ENCODE assay signal across 8 cellular contexts in the genomic region with DNA sequence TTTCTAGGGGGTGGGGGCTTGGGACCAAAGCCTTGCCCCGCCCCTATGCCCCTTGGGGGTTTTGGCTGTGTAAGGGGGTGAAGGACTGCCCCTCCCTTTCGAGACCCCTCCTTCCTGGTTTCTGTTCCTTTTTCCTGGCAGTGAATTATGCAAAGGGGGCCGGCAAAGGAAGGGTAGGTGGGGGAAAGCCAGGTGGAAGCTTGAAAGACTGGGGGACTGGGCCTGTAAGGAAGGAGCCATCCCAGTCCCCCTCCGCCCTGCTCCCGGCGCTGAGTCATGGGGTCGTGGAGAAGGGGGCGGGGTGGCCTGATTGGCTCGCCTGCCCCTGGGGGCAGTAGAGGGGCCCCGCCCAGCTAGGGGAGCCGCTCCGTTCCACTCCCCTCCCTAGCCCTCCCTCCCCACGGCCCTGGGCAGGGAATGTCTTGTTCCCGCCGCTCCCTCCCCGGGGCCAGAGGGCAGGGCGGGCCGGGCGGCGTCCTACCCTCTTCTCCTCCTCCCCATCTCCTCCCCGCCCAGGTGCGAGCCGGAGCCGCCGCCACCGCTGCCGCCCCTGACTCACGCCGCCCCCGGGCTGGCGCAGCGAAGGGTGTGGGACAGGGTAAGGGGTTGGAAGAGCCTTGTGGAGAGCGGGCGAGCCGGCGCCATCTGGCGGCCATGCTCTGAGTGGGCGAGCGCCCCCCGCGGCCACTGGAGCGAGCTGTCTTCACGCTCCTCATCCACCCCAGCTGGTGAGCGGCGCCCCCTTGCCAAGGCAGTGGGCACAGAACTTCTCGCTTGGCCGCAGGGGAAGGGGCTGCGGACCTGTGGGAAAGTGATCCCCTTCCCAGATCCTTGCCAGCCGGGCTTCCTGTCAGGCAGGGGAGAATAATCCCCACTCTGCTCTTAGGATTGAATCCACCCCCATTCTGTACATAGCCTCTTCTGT. TPM values are rescaled to one million over a fixed set of nuclear protein-coding genes. Genes with fewer than 3 reads are reported as not detected.
DNase-seq lines count a peak whose midpoint lies in the region; ATAC-seq, FAIRE-seq and TF ChIP-seq lines count a peak whose summit lies in the region.

No MANE protein-coding gene starts in this region.

- POLR2A ChIA-PET in H1 (lab: Charles Lee; ENCODE audit: partially characterized antibody), result interaction anchor here (0.6 to 14.8 kb wide), 15 partner anchors 12 to 180 kb away, joined by 3 to 128 read pairs (median 5); a partner anchor contains a TSS

- H3K27me3 Mint-ChIP-seq in activated CD8-positive, alpha-beta memory T cell treated with anti-CD3 and anti-CD28 coated beads, Interleukin-2, amount 10 ng/mL, durations not matched to agents 7 days and 5 days, result no peaks in the 10 kb centered on the region

- no peak overlapping the region for H3K23ac ChIP-seq in H1 (ENCODE audit: insufficient read length)

- H3K4me3 Mint-ChIP-seq in activated CD8-positive, alpha-beta memory T cell treated with anti-CD3 and anti-CD28 coated beads, Interleukin-2, amount 10 ng/mL, durations not matched to agents 7 days and 5 days, result peak overlapping the region; percentile 47

- CTCF ChIA-PET in activated CD8-positive, alpha-beta memory T cell treated with anti-CD3 and anti-CD28 coated beads, Interleukin-2, amount 10 ng/mL, durations not matched to agents 7 days and 5 days (lab: Charles Lee), result interaction anchor here (0.6 to 18.7 kb wide), 37 partner anchors 9 to 458 kb away, joined by 3 to 328 read pairs (median 6); a partner anchor contains a TSS
- CTCF ChIA-PET in H1 (lab: Charles Lee; ENCODE audit: partially characterized antibody), result interaction anchor here (0.6 to 18.6 kb wide), 25 partner anchors 8 to 210 kb away, joined by 3 to 354 read pairs (median 4); a partner anchor contains a TSS

- H3K56ac ChIP-seq in H1 (replicated peaks; ENCODE audit: insufficient read length, low read depth, low read length), result no peak overlapping the region

- no peaks in the 10 kb centered on the region for H3K23me2 ChIP-seq in H1 (ENCODE audit: low read depth, low read length)

- H3K4ac ChIP-seq in H1 (replicated peaks; ENCODE audit: insufficient read length, low read depth, low read length), result peak overlapping the region; percentile 58

- H2BK120ac ChIP-seq in H1 (replicated peaks; ENCODE audit: low read depth, low read length), result no peak overlapping the region

- H3K18ac ChIP-seq in H1 (ENCODE audit: extremely low read depth, low read length), result peak overlapping the region; percentile 83

- no peaks in the 10 kb centered on the region for H3K9me3 Mint-ChIP-seq in activated CD8-positive, alpha-beta memory T cell treated with anti-CD3 and anti-CD28 coated beads, Interleukin-2, amount 10 ng/mL, durations not matched to agents 7 days and 5 days (ENCODE audit: low read depth)

- 6% methylated on average over 18 of the region's 49 CpGs; no CpG with 5 or more reads in 1 of the 2 experiments for WGBS in H1 (ENCODE audit: extremely low coverage in 1 of 2, insufficient coverage in 1 of 2, insufficient read length in 1 of 2, insufficient replicate concordance in 2 of 2, low coverage in 1 of 2, low lambda C conversion rate in 2 of 2, missing lambda C conversion rate in 1 of 2), 2 experiments
- WGBS in mesodermal cell (ENCODE audit: insufficient coverage in 2 of 2), 2 experiments, result 0 to 3% methylated on average over 15 to 19 of the region's 49 CpGs

- peak overlapping the region; percentile 10 for H4K5ac ChIP-seq in H1 (ENCODE audit: insufficient read length, low read depth, low read length)

- no peaks in the 10 kb centered on the region for H4K20me1 ChIP-seq in H1 (replicated peaks in 1 of 2; ENCODE audit: control insufficient read depth in 1 of 2, insufficient read depth in 2 of 2, low read length in 2 of 2)

- H3K4me1 ChIP-seq in H1 (replicated peaks in 1 of 4; ENCODE audit: control insufficient read depth in 3 of 4, insufficient read depth in 4 of 4, low read length in 3 of 4) (peaks cover 8 to 23% (median 16%) of the 10 kb centered on the region in 4 experiments), mesodermal cell (ENCODE audit: control insufficient read depth, insufficient read depth, low read length, poor library complexity, severe bottlenecking) (peaks cover 18% of the 10 kb centered on the region)

- TF ChIP-seq EP300 in H1 (IDR thresholded peaks at IDR 0.05; ENCODE audit: borderline replicate concordance in 1 of 2, low read depth in 2 of 2, low read length in 2 of 2), result peak in 1 of 2 experiments; percentile 78; a peak in 2 of 3 replicates

- no peak for FAIRE-seq in H1 (lab: Jason Lieb, UNC)

- no peaks in the 10 kb centered on the region for H3K9me3 ChIP-seq in H1 (ENCODE audit: insufficient read depth in 2 of 2, low read depth in 1 of 2, low read length in 1 of 2)
- H3K9me3 ChIP-seq in mesodermal cell (ENCODE audit: control insufficient read depth, low read length), result no peaks in the 10 kb centered on the region

- peak overlapping the region in 2 of 4 experiments; percentile 38 to 41; a peak in 3 of 7 replicates for H3K9ac ChIP-seq in H1 (replicated peaks in 1 of 4; ENCODE audit: extremely low read depth in 1 of 4, low read depth in 3 of 4, low read length in 3 of 4)

- peak; percentile 69 to 70 for DNase-seq in AML-193 (lab: John Stamatoyannopoulos, UW)
- DNase-seq in GM19238 (ENCODE audit: insufficient read length, low spot score), result peak; percentile 87
- DNase-seq in NOMO-1 (lab: John Stamatoyannopoulos, UW; ENCODE audit: unreplicated experiment in 2 of 2), result peak; percentile 75 to 80
- DNase-seq in activated CD8-positive, alpha-beta memory T cell treated with anti-CD3 and anti-CD28 coated beads, Interleukin-2, amount 10 ng/mL, durations not matched to agents 7 days and 5 days, result peak; percentile 89
- peak; percentile 89 to 92 for DNase-seq in H1 (ENCODE audit: low read depth in 1 of 2, low spot score in 2 of 2)
- DNase-seq in stimulated activated CD8-positive, alpha-beta memory T cell treated with anti-CD3 and anti-CD28 coated beads, Interleukin-15, amount 100 ng/mL, for 1 hour (ENCODE audit: low read depth), result peak; percentile 80

- H3K4me3 ChIP-seq in H1 (ENCODE audit: extremely low read depth in 1 of 4, insufficient read depth in 2 of 4, low read depth in 3 of 4, low read length in 4 of 4) (peak overlapping the region; percentile 21 to 60 (median 39); a peak in 7 of 8 replicates), mesodermal cell (ENCODE audit: extremely low read depth, insufficient read depth, low read length, poor library complexity, severe bottlenecking) (peak overlapping the region; percentile 26)

- peak; percentile 63 for ATAC-seq in HG03520 (IDR thresholded peaks at IDR 0.05; ENCODE audit: unreplicated experiment)
- peak; percentile 99 for ATAC-seq in activated CD8-positive, alpha-beta memory T cell treated with anti-CD3 and anti-CD28 coated beads, Interleukin-2, amount 10 ng/mL, durations not matched to agents 7 days and 5 days

- H3K79me1 ChIP-seq in H1 (ENCODE audit: low read depth, low read length), result peaks cover 3% of the 10 kb centered on the region; the same call in 1 of the 2 replicates

- peak in 2 of 3 experiments; percentile 99 to 100; a peak in 3 of 4 replicates for TF ChIP-seq CTCF in H1 (IDR thresholded peaks at IDR 0.05; ENCODE audit: control extremely low read depth in 1 of 3, insufficient read depth in 1 of 3, low read depth in 1 of 3, low read length in 3 of 3)

- peaks cover 8% of the 10 kb centered on the region for H3K36me3 Mint-ChIP-seq in activated CD8-positive, alpha-beta memory T cell treated with anti-CD3 and anti-CD28 coated beads, Interleukin-2, amount 10 ng/mL, durations not matched to agents 7 days and 5 days

- 0 out of 2 replicates have a peak overlapping the region, but pooled peaks have one; percentile 80 for H2BK20ac ChIP-seq in H1 (ENCODE audit: low read length)

- peak overlapping the region; percentile 71; the same call in 1 of the 2 replicates for H3K27ac ChIP-seq in H1 (ENCODE audit: low read depth, low read length)
- H3K27ac ChIP-seq in mesodermal cell (ENCODE audit: low read depth, low read length, severe bottlenecking), result peak overlapping the region; percentile 81

- TF ChIP-seq RAD21 in H1 (IDR thresholded peaks at IDR 0.05 in 1 of 2, conservative IDR thresholded peaks at IDR 0.05 in 1 of 2; ENCODE audit: low read depth in 2 of 2, low read length in 2 of 2), result peak; percentile 65 to 72

- peak in 1 of 2 experiments; percentile 20; a peak in 1 of 3 replicates for TF ChIP-seq POLR2A in H1 (IDR thresholded peaks at IDR 0.05; ENCODE audit: control extremely low read depth in 1 of 2, low read depth in 2 of 2, low read length in 2 of 2)

- no peak overlapping the region for H2AK5ac ChIP-seq in H1 (ENCODE audit: low read depth, low read length)

- peaks cover 42% of the 10 kb centered on the region for H3K4me1 Mint-ChIP-seq in activated CD8-positive, alpha-beta memory T cell treated with anti-CD3 and anti-CD28 coated beads, Interleukin-2, amount 10 ng/mL, durations not matched to agents 7 days and 5 days

- peak overlapping the region; percentile 68 for H2BK12ac ChIP-seq in H1 (ENCODE audit: low read depth, low read length)

- no peak overlapping the region; the same call in 1 of the 2 replicates for H2BK15ac ChIP-seq in H1 (ENCODE audit: low read length)

- peak overlapping the region; percentile 45; the same call in 1 of the 2 replicates for H4K8ac ChIP-seq in H1 (ENCODE audit: extremely low read depth, insufficient read depth, low read length)

- H3K27me3 ChIP-seq in H1 (replicated peaks in 1 of 4; ENCODE audit: control insufficient read depth in 3 of 4, extremely low read depth in 1 of 4, insufficient read depth in 3 of 4, low read length in 3 of 4), result peaks cover 0 to 2% (median 0%) of the 10 kb centered on the region in 4 experiments; a peak in 1 of 7 replicates

- peak overlapping the region; percentile 44 for H3K27ac Mint-ChIP-seq in activated CD8-positive, alpha-beta memory T cell treated with anti-CD3 and anti-CD28 coated beads, Interleukin-2, amount 10 ng/mL, durations not matched to agents 7 days and 5 days

- H3K4me2 ChIP-seq in H1 (ENCODE audit: insufficient read depth in 1 of 2, low read depth in 2 of 2, low read length in 2 of 2), result peak overlapping the region; percentile 4 to 59; a peak in 3 of 4 replicates

- H3K14ac ChIP-seq in H1 (ENCODE audit: insufficient read length), result no peak overlapping the region

- peaks cover 0 to 29% (median 13%) of the 10 kb centered on the region in 4 experiments; a peak in 4 of 8 replicates for H3K36me3 ChIP-seq in H1 (ENCODE audit: control insufficient read depth in 2 of 4, insufficient read depth in 4 of 4, low read length in 3 of 4)
- peaks cover 31% of the 10 kb centered on the region for H3K36me3 ChIP-seq in mesodermal cell (ENCODE audit: control insufficient read depth, insufficient read depth, low read length)

- no peak overlapping the region for H4K91ac ChIP-seq in H1 (replicated peaks; ENCODE audit: insufficient read length, low read length)

- H2BK5ac ChIP-seq in H1 (ENCODE audit: low read depth, low read length), result peak overlapping the region; percentile 85; the same call in 1 of the 2 replicates

- no peak overlapping the region for H2AFZ ChIP-seq in H1 (ENCODE audit: low read length)

- peaks cover 0 to 9% of the 10 kb centered on the region in 2 experiments; a peak in 2 of 4 replicates for H3K79me2 ChIP-seq in H1 (ENCODE audit: control insufficient read depth in 1 of 2, insufficient read depth in 2 of 2, low read length in 2 of 2)

RNA-seq across cellular contexts. Expression of a gene that starts 14.7 kb away (rescaled TPM):
- total RNA-seq in activated CD8-positive, alpha-beta memory T cell treated with anti-CD3 and anti-CD28 coated beads, Interleukin-2, amount 10 ng/mL, durations not matched to agents 7 days and 5 days, result 10 to 100 TPM; 58.1 to 74.8 TPM
- total RNA-seq in H1 (2021; fragmentation: NEBNext Ultra II Directional; extraction: Animal tissue kit (Norgen Biotek cat#: 25700)), result 22.1 and 24.5 TPM in 2 replicates
- 36.9 and 38.3 TPM in 2 replicates for polyA plus RNA-seq in H1 (2011; rRNA removed)
- 28.7 TPM for polyA plus RNA-seq in H1 (2011; cell fraction: cytosol; rRNA removed)
- polyA plus RNA-seq in H1 (2011; cell fraction: nucleus; rRNA removed), result 38.2 TPM
- 11.5 to 24.0 TPM (median 20.2 TPM) in 4 replicates for polyA plus RNA-seq in H1 (2012, experiment 1 of 2)
- 15.2 TPM for polyA plus RNA-seq in H1 (2012, experiment 2 of 2)
- polyA plus RNA-seq in H1 (2013, experiment 1 of 2), result 8.9 TPM
- 9.4 TPM for polyA plus RNA-seq in H1 (2013, experiment 2 of 2)
- 16.1 and 19.4 TPM in 2 replicates for polyA minus RNA-seq in H1 (2011; rRNA and poly(A)+ RNA removed)
- polyA minus RNA-seq in H1 (2011; cell fraction: cytosol; rRNA and poly(A)+ RNA removed), result 22.2 TPM
- 19.9 TPM for polyA minus RNA-seq in H1 (2011; cell fraction: nucleus; rRNA and poly(A)+ RNA removed)
- 10.8 TPM for polyA plus RNA-seq in mesodermal cell (2013, experiment 1 of 2)
- 10.5 TPM for polyA plus RNA-seq in mesodermal cell (2013, experiment 2 of 2)

RNA-seq across cellular contexts. Expression of a gene that starts 16.3 kb away (rescaled TPM):
- under 1 TPM; 0.09 to 0.29 TPM for total RNA-seq in activated CD8-positive, alpha-beta memory T cell treated with anti-CD3 and anti-CD28 coated beads, Interleukin-2, amount 10 ng/mL, durations not matched to agents 7 days and 5 days
- 0.43 TPM in 1 of 2 replicates, not detected in the other for total RNA-seq in H1 (2021; fragmentation: NEBNext Ultra II Directional; extraction: Animal tissue kit (Norgen Biotek cat#: 25700))
- polyA plus RNA-seq in H1 (2011; rRNA removed), result 1.7 and 2.1 TPM in 2 replicates
- 1.9 TPM for polyA plus RNA-seq in H1 (2011; cell fraction: cytosol; rRNA removed)
- polyA plus RNA-seq in H1 (2011; cell fraction: nucleus; rRNA removed), result 10.2 TPM
- polyA plus RNA-seq in H1 (2012, experiment 1 of 2), result 0.26 to 1.0 TPM (median 0.74 TPM) in 4 replicates
- polyA plus RNA-seq in H1 (2012, experiment 2 of 2), result 0.13 TPM
- 0.53 TPM for polyA plus RNA-seq in H1 (2013, experiment 1 of 2)
- 0.26 TPM for polyA plus RNA-seq in H1 (2013, experiment 2 of 2)
- 0.07 and 1.6 TPM in 2 replicates for polyA minus RNA-seq in H1 (2011; rRNA and poly(A)+ RNA removed)
- polyA minus RNA-seq in H1 (2011; cell fraction: cytosol; rRNA and poly(A)+ RNA removed), result not detected
- polyA minus RNA-seq in H1 (2011; cell fraction: nucleus; rRNA and poly(A)+ RNA removed), result 0.30 TPM
- 0.85 TPM for polyA plus RNA-seq in mesodermal cell (2013, experiment 1 of 2)
- 1.1 TPM for polyA plus RNA-seq in mesodermal cell (2013, experiment 2 of 2)

RNA-seq across cellular contexts. Expression of a gene that starts 16.3 kb away (rescaled TPM):
- total RNA-seq in activated CD8-positive, alpha-beta memory T cell treated with anti-CD3 and anti-CD28 coated beads, Interleukin-2, amount 10 ng/mL, durations not matched to agents 7 days and 5 days, result not detected
- total RNA-seq in H1 (2021; fragmentation: NEBNext Ultra II Directional; extraction: Animal tissue kit (Norgen Biotek cat#: 25700)), result not detected in 2 replicates
- polyA plus RNA-seq in H1 (2011; rRNA removed), result 0.03 TPM in 1 of 2 replicates, not detected in the other
- not detected for polyA plus RNA-seq in H1 (2011; cell fraction: cytosol; rRNA removed)
- polyA plus RNA-seq in H1 (2011; cell fraction: nucleus; rRNA removed), result 0.24 TPM
- 0.08 TPM in 1 of 4 replicates, not detected in the others for polyA plus RNA-seq in H1 (2012, experiment 1 of 2)
- polyA plus RNA-seq in H1 (2012, experiment 2 of 2), result not detected
- 0.06 TPM for polyA plus RNA-seq in H1 (2013, experiment 1 of 2)
- polyA plus RNA-seq in H1 (2013, experiment 2 of 2), result not detected
- not detected in 2 replicates for polyA minus RNA-seq in H1 (2011; rRNA and poly(A)+ RNA removed)
- not detected for polyA minus RNA-seq in H1 (2011; cell fraction: cytosol; rRNA and poly(A)+ RNA removed)
- polyA minus RNA-seq in H1 (2011; cell fraction: nucleus; rRNA and poly(A)+ RNA removed), result not detected
- polyA plus RNA-seq in mesodermal cell (2013, experiment 1 of 2), result not detected
- polyA plus RNA-seq in mesodermal cell (2013, experiment 2 of 2), result not detected

RNA-seq across cellular contexts. Expression of a gene that starts 23.9 kb away (rescaled TPM):
- 1 to 10 TPM in 1 of 2 experiments, under 1 TPM in 1; 0.91 to 1.2 TPM for total RNA-seq in activated CD8-positive, alpha-beta memory T cell treated with anti-CD3 and anti-CD28 coated beads, Interleukin-2, amount 10 ng/mL, durations not matched to agents 7 days and 5 days
- total RNA-seq in H1 (2021; fragmentation: NEBNext Ultra II Directional; extraction: Animal tissue kit (Norgen Biotek cat#: 25700)), result 1.2 and 1.3 TPM in 2 replicates
- 1.1 TPM in 1 of 2 replicates, not detected in the other for polyA plus RNA-seq in H1 (2011; rRNA removed)
- 0.23 TPM for polyA plus RNA-seq in H1 (2011; cell fraction: cytosol; rRNA removed)
- polyA plus RNA-seq in H1 (2011; cell fraction: nucleus; rRNA removed), result 1.5 TPM
- 0.32 TPM in 1 of 4 replicates, not detected in the others for polyA plus RNA-seq in H1 (2012, experiment 1 of 2)
- not detected for polyA plus RNA-seq in H1 (2012, experiment 2 of 2)
- 0.61 TPM for polyA plus RNA-seq in H1 (2013, experiment 1 of 2)
- polyA plus RNA-seq in H1 (2013, experiment 2 of 2), result not detected
- polyA minus RNA-seq in H1 (2011; rRNA and poly(A)+ RNA removed), result 6.1 and 8.4 TPM in 2 replicates
- not detected for polyA minus RNA-seq in H1 (2011; cell fraction: cytosol; rRNA and poly(A)+ RNA removed)
- polyA minus RNA-seq in H1 (2011; cell fraction: nucleus; rRNA and poly(A)+ RNA removed), result 15.3 TPM
- not detected for polyA plus RNA-seq in mesodermal cell (2013, experiment 1 of 2)
- not detected for polyA plus RNA-seq in mesodermal cell (2013, experiment 2 of 2)

RNA-seq across cellular contexts. Expression of a gene that starts 33.8 kb away (rescaled TPM):
- total RNA-seq in activated CD8-positive, alpha-beta memory T cell treated with anti-CD3 and anti-CD28 coated beads, Interleukin-2, amount 10 ng/mL, durations not matched to agents 7 days and 5 days, result 10 to 100 TPM; 41.7 to 47.5 TPM
- 32.2 and 32.9 TPM in 2 replicates for total RNA-seq in H1 (2021; fragmentation: NEBNext Ultra II Directional; extraction: Animal tissue kit (Norgen Biotek cat#: 25700))
- polyA plus RNA-seq in H1 (2011; rRNA removed), result 37.6 and 51.2 TPM in 2 replicates
- polyA plus RNA-seq in H1 (2011; cell fraction: cytosol; rRNA removed), result 30.7 TPM
- polyA plus RNA-seq in H1 (2011; cell fraction: nucleus; rRNA removed), result 105 TPM
- polyA plus RNA-seq in H1 (2012, experiment 1 of 2), result 19.9 to 42.2 TPM (median 37.8 TPM) in 4 replicates
- 40.9 TPM for polyA plus RNA-seq in H1 (2012, experiment 2 of 2)
- polyA plus RNA-seq in H1 (2013, experiment 1 of 2), result 29.2 TPM
- 29.2 TPM for polyA plus RNA-seq in H1 (2013, experiment 2 of 2)
- polyA minus RNA-seq in H1 (2011; rRNA and poly(A)+ RNA removed), result 40.1 and 41.1 TPM in 2 replicates
- polyA minus RNA-seq in H1 (2011; cell fraction: cytosol; rRNA and poly(A)+ RNA removed), result 45.4 TPM
- polyA minus RNA-seq in H1 (2011; cell fraction: nucleus; rRNA and poly(A)+ RNA removed), result 30.4 TPM
- polyA plus RNA-seq in mesodermal cell (2013, experiment 1 of 2), result 46.4 TPM
- 36.3 TPM for polyA plus RNA-seq in mesodermal cell (2013, experiment 2 of 2)

Comparison
In these comparisons a context has a peak if more than half of its experiments do, and no peak if none do; other contexts are left out.
1. Peak in every context shown above with its lines: DNase-seq, ATAC-seq, H3K4me3 ChIP-seq and H3K27ac ChIP-seq.